In genomic region chr6:30615958-30616810, GRCh38 we compare ENCODE assay signal across 1 cellular context.
A peak's percentile ranks its signal among the peaks of the same experiment; 100 is the strongest.
TF ChIP-seq lines count a peak whose summit lies in the region.

No MANE protein-coding gene starts in this region.

TF ChIP-seq in K562, 482 proteins besides CTCF, POLR2A, EP300 and RAD21 (continued from another document and continues in another):
- TF ChIP-seq, protein P1, sequence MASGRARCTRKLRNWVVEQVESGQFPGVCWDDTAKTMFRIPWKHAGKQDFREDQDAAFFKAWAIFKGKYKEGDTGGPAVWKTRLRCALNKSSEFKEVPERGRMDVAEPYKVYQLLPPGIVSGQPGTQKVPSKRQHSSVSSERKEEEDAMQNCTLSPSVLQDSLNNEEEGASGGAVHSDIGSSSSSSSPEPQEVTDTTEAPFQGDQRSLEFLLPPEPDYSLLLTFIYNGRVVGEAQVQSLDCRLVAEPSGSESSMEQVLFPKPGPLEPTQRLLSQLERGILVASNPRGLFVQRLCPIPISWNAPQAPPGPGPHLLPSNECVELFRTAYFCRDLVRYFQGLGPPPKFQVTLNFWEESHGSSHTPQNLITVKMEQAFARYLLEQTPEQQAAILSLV (tag; IDR thresholded peaks at IDR 0.05): no peak
- TF ChIP-seq NBN (IDR thresholded peaks at IDR 0.05; ENCODE audit: low read depth): peak; percentile 19; the same call in 1 of the 2 replicates
- no peak; the same call in 1 of the 2 replicates for TF ChIP-seq ZNF75A (CRISPR knock-in tag; IDR thresholded peaks at IDR 0.05)
- no peak for TF ChIP-seq MEIS2 (IDR thresholded peaks at IDR 0.05; ENCODE audit: partially characterized antibody)
- no peak for TF ChIP-seq NFIX (CRISPR knock-in tag; IDR thresholded peaks at IDR 0.05; ENCODE audit: low read depth)
- no peak for TF ChIP-seq YY1 (IDR thresholded peaks at IDR 0.05; ENCODE audit: borderline replicate concordance in 1 of 3, control insufficient read depth in 1 of 3, extremely low read depth in 1 of 3, insufficient read depth in 3 of 3, insufficient read length in 1 of 3, insufficient replicate concordance in 2 of 3, low read depth in 1 of 3, low read length in 2 of 3)
- TF ChIP-seq ELF4 (CRISPR knock-in tag; IDR thresholded peaks at IDR 0.05): no peak
- no peak for TF ChIP-seq MIER1 (IDR thresholded peaks at IDR 0.05; ENCODE audit: low read depth)
- peak; percentile 3 for TF ChIP-seq RBM25 (IDR thresholded peaks at IDR 0.05; ENCODE audit: low read depth, low read length, severe bottlenecking)
- peak; percentile 86 for TF ChIP-seq HOXB6 (CRISPR knock-in tag; IDR thresholded peaks at IDR 0.05; ENCODE audit: borderline replicate concordance)
- TF ChIP-seq KDM2B (CRISPR knock-in tag; IDR thresholded peaks at IDR 0.05): no peak
- no peak for TF ChIP-seq BMI1 (IDR thresholded peaks at IDR 0.05; ENCODE audit: low read length)
- no peak for TF ChIP-seq KLF16 (IDR thresholded peaks at IDR 0.05)
- TF ChIP-seq ZFX (CRISPR knock-in tag; IDR thresholded peaks at IDR 0.05): no peak
- TF ChIP-seq, protein P2, sequence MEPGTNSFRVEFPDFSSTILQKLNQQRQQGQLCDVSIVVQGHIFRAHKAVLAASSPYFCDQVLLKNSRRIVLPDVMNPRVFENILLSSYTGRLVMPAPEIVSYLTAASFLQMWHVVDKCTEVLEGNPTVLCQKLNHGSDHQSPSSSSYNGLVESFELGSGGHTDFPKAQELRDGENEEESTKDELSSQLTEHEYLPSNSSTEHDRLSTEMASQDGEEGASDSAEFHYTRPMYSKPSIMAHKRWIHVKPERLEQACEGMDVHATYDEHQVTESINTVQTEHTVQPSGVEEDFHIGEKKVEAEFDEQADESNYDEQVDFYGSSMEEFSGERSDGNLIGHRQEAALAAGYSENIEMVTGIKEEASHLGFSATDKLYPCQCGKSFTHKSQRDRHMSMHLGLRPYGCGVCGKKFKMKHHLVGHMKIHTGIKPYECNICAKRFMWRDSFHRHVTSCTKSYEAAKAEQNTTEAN (CRISPR knock-in tag; IDR thresholded peaks at IDR 0.05): no peak; the same call in 1 of the 2 replicates
- no peak for TF ChIP-seq HIVEP1 (CRISPR knock-in tag; IDR thresholded peaks at IDR 0.05)
- TF ChIP-seq SREBF1 (IDR thresholded peaks at IDR 0.05; ENCODE audit: borderline replicate concordance, low read depth, low read length): no peak
- TF ChIP-seq NFE2 (IDR thresholded peaks at IDR 0.05; ENCODE audit: low read depth): no peak
- TF ChIP-seq PHTF2 (CRISPR knock-in tag; IDR thresholded peaks at IDR 0.05): no peak; the same call in 1 of the 2 replicates
- TF ChIP-seq ZNF778 (CRISPR knock-in tag; IDR thresholded peaks at IDR 0.05): no peak
- TF ChIP-seq, protein P3, sequence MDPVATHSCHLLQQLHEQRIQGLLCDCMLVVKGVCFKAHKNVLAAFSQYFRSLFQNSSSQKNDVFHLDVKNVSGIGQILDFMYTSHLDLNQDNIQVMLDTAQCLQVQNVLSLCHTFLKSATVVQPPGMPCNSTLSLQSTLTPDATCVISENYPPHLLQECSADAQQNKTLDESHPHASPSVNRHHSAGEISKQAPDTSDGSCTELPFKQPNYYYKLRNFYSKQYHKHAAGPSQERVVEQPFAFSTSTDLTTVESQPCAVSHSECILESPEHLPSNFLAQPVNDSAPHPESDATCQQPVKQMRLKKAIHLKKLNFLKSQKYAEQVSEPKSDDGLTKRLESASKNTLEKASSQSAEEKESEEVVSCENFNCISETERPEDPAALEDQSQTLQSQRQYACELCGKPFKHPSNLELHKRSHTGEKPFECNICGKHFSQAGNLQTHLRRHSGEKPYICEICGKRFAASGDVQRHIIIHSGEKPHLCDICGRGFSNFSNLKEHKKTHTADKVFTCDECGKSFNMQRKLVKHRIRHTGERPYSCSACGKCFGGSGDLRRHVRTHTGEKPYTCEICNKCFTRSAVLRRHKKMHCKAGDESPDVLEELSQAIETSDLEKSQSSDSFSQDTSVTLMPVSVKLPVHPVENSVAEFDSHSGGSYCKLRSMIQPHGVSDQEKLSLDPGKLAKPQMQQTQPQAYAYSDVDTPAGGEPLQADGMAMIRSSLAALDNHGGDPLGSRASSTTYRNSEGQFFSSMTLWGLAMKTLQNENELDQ (CRISPR knock-in tag; IDR thresholded peaks at IDR 0.05; ENCODE audit: borderline replicate concordance): no peak
- TF ChIP-seq SOX6 (IDR thresholded peaks at IDR 0.05): no peak; the same call in none of the 2 replicates
- TF ChIP-seq, protein P4, sequence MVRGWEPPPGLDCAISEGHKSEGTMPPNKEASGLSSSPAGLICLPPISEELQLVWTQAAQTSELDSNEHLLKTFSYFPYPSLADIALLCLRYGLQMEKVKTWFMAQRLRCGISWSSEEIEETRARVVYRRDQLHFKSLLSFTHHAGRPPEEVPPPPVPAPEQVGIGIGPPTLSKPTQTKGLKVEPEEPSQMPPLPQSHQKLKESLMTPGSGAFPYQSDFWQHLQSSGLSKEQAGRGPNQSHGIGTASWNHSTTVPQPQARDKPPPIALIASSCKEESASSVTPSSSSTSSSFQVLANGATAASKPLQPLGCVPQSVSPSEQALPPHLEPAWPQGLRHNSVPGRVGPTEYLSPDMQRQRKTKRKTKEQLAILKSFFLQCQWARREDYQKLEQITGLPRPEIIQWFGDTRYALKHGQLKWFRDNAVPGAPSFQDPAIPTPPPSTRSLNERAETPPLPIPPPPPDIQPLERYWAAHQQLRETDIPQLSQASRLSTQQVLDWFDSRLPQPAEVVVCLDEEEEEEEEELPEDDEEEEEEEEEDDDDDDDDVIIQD (CRISPR knock-in tag; IDR thresholded peaks at IDR 0.05): no peak
- no peak for TF ChIP-seq THRA (IDR thresholded peaks at IDR 0.05)
- no peak; the same call in 1 of the 2 replicates for TF ChIP-seq ARID3A (IDR thresholded peaks at IDR 0.05; ENCODE audit: borderline replicate concordance, low read depth, low read length)
- TF ChIP-seq ZBTB40 (IDR thresholded peaks at IDR 0.05): no peak
- TF ChIP-seq ZBTB40 (CRISPR knock-in tag; IDR thresholded peaks at IDR 0.05): no peak
- no peak for TF ChIP-seq DIDO1 (tag; IDR thresholded peaks at IDR 0.05; ENCODE audit: low read depth)
- TF ChIP-seq ZNF146 (CRISPR knock-in tag; IDR thresholded peaks at IDR 0.05; ENCODE audit: unreplicated experiment): no peak
- no peak for TF ChIP-seq RBBP5 (IDR thresholded peaks at IDR 0.05; ENCODE audit: borderline replicate concordance, insufficient read depth, low read length, poor library complexity, severe bottlenecking)
- no peak for TF ChIP-seq JUNB (CRISPR knock-in tag; conservative IDR thresholded peaks at IDR 0.05)
- TF ChIP-seq ATF1 (CRISPR knock-in tag; IDR thresholded peaks at IDR 0.05): no peak
- no peak for TF ChIP-seq ATF1 (tag; IDR thresholded peaks at IDR 0.05)
- 0 out of 2 replicates have a peak, but pooled peaks have one; percentile 73 for TF ChIP-seq RHOXF2B (CRISPR knock-in tag; conservative IDR thresholded peaks at IDR 0.05)
- no peak for TF ChIP-seq ZNF133 (CRISPR knock-in tag; IDR thresholded peaks at IDR 0.05)
- no peak for TF ChIP-seq NR4A1 (CRISPR knock-in tag; IDR thresholded peaks at IDR 0.05)
- TF ChIP-seq NR4A1 (tag; IDR thresholded peaks at IDR 0.05): no peak; the same call in 1 of the 2 replicates
- TF ChIP-seq, protein P5, sequence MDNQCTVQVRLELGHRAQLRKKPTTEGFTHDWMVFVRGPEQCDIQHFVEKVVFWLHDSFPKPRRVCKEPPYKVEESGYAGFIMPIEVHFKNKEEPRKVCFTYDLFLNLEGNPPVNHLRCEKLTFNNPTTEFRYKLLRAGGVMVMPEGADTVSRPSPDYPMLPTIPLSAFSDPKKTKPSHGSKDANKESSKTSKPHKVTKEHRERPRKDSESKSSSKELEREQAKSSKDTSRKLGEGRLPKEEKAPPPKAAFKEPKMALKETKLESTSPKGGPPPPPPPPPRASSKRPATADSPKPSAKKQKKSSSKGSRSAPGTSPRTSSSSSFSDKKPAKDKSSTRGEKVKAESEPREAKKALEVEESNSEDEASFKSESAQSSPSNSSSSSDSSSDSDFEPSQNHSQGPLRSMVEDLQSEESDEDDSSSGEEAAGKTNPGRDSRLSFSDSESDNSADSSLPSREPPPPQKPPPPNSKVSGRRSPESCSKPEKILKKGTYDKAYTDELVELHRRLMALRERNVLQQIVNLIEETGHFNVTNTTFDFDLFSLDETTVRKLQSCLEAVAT (IDR thresholded peaks at IDR 0.05): peak in 1 of 2 experiments; percentile 57; a peak in 3 of 4 replicates
- 0 out of 2 replicates have a peak, but pooled peaks have one; percentile 47 for TF ChIP-seq E2F1 (CRISPR knock-in tag; IDR thresholded peaks at IDR 0.05)
- no peak for TF ChIP-seq POLR2G (IDR thresholded peaks at IDR 0.05; ENCODE audit: low read depth, low read length)
- no peak; the same call in 1 of the 2 replicates for TF ChIP-seq ZNF175 (CRISPR knock-in tag; IDR thresholded peaks at IDR 0.05; ENCODE audit: low read depth)
- TF ChIP-seq ZNF408 (CRISPR knock-in tag; IDR thresholded peaks at IDR 0.05; ENCODE audit: low read depth): 0 out of 2 replicates have a peak, but pooled peaks have one; percentile 36
